ENCODE assay signal across 11 cellular contexts in genomic region chrX:9163153-9163790, GRCh38.
DNase-seq lines count a peak whose midpoint lies in the region; ATAC-seq and TF ChIP-seq lines count a peak whose summit lies in the region.
"Had no signal": no experiment of that assay in that cellular context is flagged by ENCODE, and none has a peak within 500 bp of the region (broad histone marks: within the 10 kb centered on the region; RNA-seq: fewer than 3 reads in every experiment).

No MANE protein-coding gene starts in this region.

- peaks cover 10% of the 10 kb centered on the region for H3K36me3 Mint-ChIP-seq in activated CD8-positive, alpha-beta memory T cell treated with anti-CD3 and anti-CD28 coated beads, Interleukin-2, amount 10 ng/mL, durations not matched to agents 7 days and 5 days

- H4K20me1 ChIP-seq in MM.1S (ENCODE audit: insufficient read depth, low read length) = no peaks in the 10 kb centered on the region

- H3K4me2 ChIP-seq in MM.1S (ENCODE audit: low read depth, low read length) = no peak overlapping the region

- H3K27me3 Mint-ChIP-seq in activated CD8-positive, alpha-beta memory T cell treated with anti-CD3 and anti-CD28 coated beads, Interleukin-2, amount 10 ng/mL, durations not matched to agents 7 days and 5 days = no peaks in the 10 kb centered on the region
- H3K27me3 Mint-ChIP-seq: stimulated activated naive CD8-positive, alpha-beta T cell treated with anti-CD3 and anti-CD28 coated beads, Interleukin-15, amount 100 ng/mL, for 72 hours had no signal

- CTCF ChIA-PET in activated CD8-positive, alpha-beta memory T cell treated with anti-CD3 and anti-CD28 coated beads, Interleukin-2, amount 10 ng/mL, durations not matched to agents 7 days and 5 days (lab: Charles Lee) = interaction anchor here (1.5 kb wide), 1 partner anchor 150 kb away, joined by 5 read pairs; no protein-coding TSS in a partner anchor

- no peak overlapping the region for H3K27ac Mint-ChIP-seq in activated CD8-positive, alpha-beta memory T cell treated with anti-CD3 and anti-CD28 coated beads, Interleukin-2, amount 10 ng/mL, durations not matched to agents 7 days and 5 days

- TF ChIP-seq CTCF in RWPE2 (IDR thresholded peaks at IDR 0.05; ENCODE audit: poor library complexity, severe bottlenecking) = no peak
- TF ChIP-seq CTCF in fibroblast of the aortic adventitia (IDR thresholded peaks at IDR 0.05; ENCODE audit: insufficient read depth, low read length) = no peak
- no peak for TF ChIP-seq CTCF in MM.1S (IDR thresholded peaks at IDR 0.05; ENCODE audit: low read length)

- no peaks in the 10 kb centered on the region for H3K79me2 ChIP-seq in MM.1S (ENCODE audit: low read length)

- peaks cover 33% of the 10 kb centered on the region for H3K4me1 Mint-ChIP-seq in activated CD8-positive, alpha-beta memory T cell treated with anti-CD3 and anti-CD28 coated beads, Interleukin-2, amount 10 ng/mL, durations not matched to agents 7 days and 5 days

- ATAC-seq in RWPE2 (ENCODE audit: low read depth) (peak; percentile 26; the same call in 1 of the 3 replicates), GM19452 (IDR thresholded peaks at IDR 0.05; ENCODE audit: unreplicated experiment) (no peak)
- no peak for ATAC-seq in activated CD8-positive, alpha-beta memory T cell treated with anti-CD3 and anti-CD28 coated beads, Interleukin-2, amount 10 ng/mL, durations not matched to agents 7 days and 5 days
- ATAC-seq: stimulated activated naive CD8-positive, alpha-beta T cell treated with anti-CD3 and anti-CD28 coated beads, Interleukin-15, amount 100 ng/mL, for 72 hours had no signal

- peaks cover 4% of the 10 kb centered on the region for H3K9me3 Mint-ChIP-seq in activated CD8-positive, alpha-beta memory T cell treated with anti-CD3 and anti-CD28 coated beads, Interleukin-2, amount 10 ng/mL, durations not matched to agents 7 days and 5 days (ENCODE audit: low read depth)

- H3K9me3 ChIP-seq in RWPE2 (ENCODE audit: severe bottlenecking) = no peaks in the 10 kb centered on the region
- no peaks in the 10 kb centered on the region for H3K9me3 ChIP-seq in MM.1S (replicated peaks; ENCODE audit: insufficient read depth, low read length)

- no peaks in the 10 kb centered on the region for H3K9me2 ChIP-seq in MM.1S (replicated peaks; ENCODE audit: insufficient read depth, low read length)

- H3K4me3 Mint-ChIP-seq in activated CD8-positive, alpha-beta memory T cell treated with anti-CD3 and anti-CD28 coated beads, Interleukin-2, amount 10 ng/mL, durations not matched to agents 7 days and 5 days = no peak overlapping the region
- H3K4me3 Mint-ChIP-seq: stimulated activated naive CD8-positive, alpha-beta T cell treated with anti-CD3 and anti-CD28 coated beads, Interleukin-15, amount 100 ng/mL, for 72 hours had no signal

- no peak overlapping the region for H3K9ac ChIP-seq in MM.1S (ENCODE audit: low read length)

- peak overlapping the region; percentile 78 for H3K27ac ChIP-seq in RWPE2 (ENCODE audit: poor library complexity, severe bottlenecking)
- no peak overlapping the region for H3K27ac ChIP-seq in MM.1S (ENCODE audit: low read length)

- H3K4me1 ChIP-seq in RWPE2 (ENCODE audit: insufficient read depth, poor library complexity, severe bottlenecking) = peaks cover 33% of the 10 kb centered on the region
- peaks cover 13% of the 10 kb centered on the region for H3K4me1 ChIP-seq in MM.1S (ENCODE audit: low read length)

- H3K36me3 ChIP-seq in RWPE2 (ENCODE audit: low read depth) = no peaks in the 10 kb centered on the region
- H3K36me3 ChIP-seq in MM.1S (replicated peaks; ENCODE audit: insufficient read depth, low read length) = no peaks in the 10 kb centered on the region

- H3F3A ChIP-seq in MM.1S (ENCODE audit: insufficient read depth, low read length) = no peaks in the 10 kb centered on the region

- H3K27me3 ChIP-seq in RWPE2 (ENCODE audit: insufficient read depth, poor library complexity, severe bottlenecking) = no peaks in the 10 kb centered on the region
- H3K27me3 ChIP-seq in MM.1S (replicated peaks; ENCODE audit: insufficient read depth, low read length) = no peaks in the 10 kb centered on the region

- H3K4me3 ChIP-seq in RWPE2 (ENCODE audit: severe bottlenecking) (no peak overlapping the region), fibroblast of the aortic adventitia (ENCODE audit: low read depth, low read length) (no peak overlapping the region), MM.1S (ENCODE audit: low read length) (no peak overlapping the region)

- no peak overlapping the region for H2AFZ ChIP-seq in MM.1S (ENCODE audit: low read length)

- DNase-seq in EH (ENCODE audit: low read depth) (peak; percentile 62), NCI-H128 (lab: John Stamatoyannopoulos, UW; ENCODE audit: unreplicated experiment) (peak; percentile 6), RWPE2 (ENCODE audit: low spot score) (no peak), fibroblast of the aortic adventitia (ENCODE audit: low read depth) (peak; percentile 23), MM.1S (no peak), AG08395 (ENCODE audit: low spot score) (no peak)
- no peak for DNase-seq in activated CD8-positive, alpha-beta memory T cell treated with anti-CD3 and anti-CD28 coated beads, Interleukin-2, amount 10 ng/mL, durations not matched to agents 7 days and 5 days
- DNase-seq: activated CD4-positive, alpha-beta T cell treated with anti-CD3 and anti-CD28 coated beads, Interleukin-2, amount 50 U/mL, for 1 hour; SIG-M5; stimulated activated naive CD8-positive, alpha-beta T cell treated with anti-CD3 and anti-CD28 coated beads, Interleukin-15, amount 100 ng/mL, for 72 hours had no signal

Comparison
In these comparisons a context has a peak if more than half of its experiments do, and no peak if none do; other contexts are left out.
1. DNase-seq: peak in EH (single experiment), NCI-H128 (single experiment) and fibroblast of the aortic adventitia (single experiment); none in RWPE2 (single experiment), MM.1S (single experiment), AG08395 (single experiment) and activated CD8-positive, alpha-beta memory T cell treated with anti-CD3 and anti-CD28 coated beads, Interleukin-2, amount 10 ng/mL, durations not matched to agents 7 days and 5 days (single experiment).